Comparison of ENCODE assay signal across 15 cellular contexts in genomic region chr18:8348051-8348450, GRCh38.
"Had no signal": no experiment of that assay in that cellular context is flagged by ENCODE, and none has a peak within 500 bp of the region (broad histone marks: within the 10 kb centered on the region; RNA-seq: fewer than 3 reads in every experiment).

No MANE protein-coding gene starts in this region.

- ATAC-seq: left lobe of liver; mucosa of descending colon; naive thymus-derived CD8-positive, alpha-beta T cell had no signal

- H3K4me1 ChIP-seq: right atrium auricular region had no signal

- H3K4me3 ChIP-seq: cardiac muscle cell, mucosa of descending colon, right atrium auricular region, skin epidermis, stomach had no signal

- DNase-seq: activated CD4-positive, alpha-beta T cell treated with anti-CD3 and anti-CD28 coated beads, Interleukin-2, amount 50 U/mL, for 1 hour; activated CD4-positive, CD25-positive, alpha-beta regulatory T cell; activated naive CD4-positive, alpha-beta T cell treated with anti-CD3 and anti-CD28 coated beads, Interleukin-2, amount 10 ng/mL, durations not matched to agents 7 days and 5 days; cortex of kidney; effector memory CD4-positive, alpha-beta T cell; islet precursor cell; mucosa of descending colon; naive thymus-derived CD8-positive, alpha-beta T cell; posterior cingulate gyrus; stimulated activated CD4-positive, alpha-beta T cell treated with anti-CD3 and anti-CD28 coated beads, Interleukin-4, amount 100 ng/mL, for 4 hours; stomach had no signal

- H3K27me3 ChIP-seq: cardiac muscle cell, right atrium auricular region, stomach had no signal

- H3K27ac ChIP-seq: cardiac muscle cell, right atrium auricular region, skin epidermis, stomach had no signal

- H3K9me3 ChIP-seq: mucosa of descending colon, right atrium auricular region, stomach had no signal

- H3K36me3 ChIP-seq: cardiac muscle cell, right atrium auricular region had no signal
